ENCODE assay signal across 17 cellular contexts in genomic region chr13:41791056-41791455, GRCh38.
DNase-seq lines count a peak whose midpoint lies in the region; ATAC-seq and TF ChIP-seq lines count a peak whose summit lies in the region.
"Had no signal": no experiment of that assay in that cellular context is flagged by ENCODE, and none has a peak within 500 bp of the region (broad histone marks: within the 10 kb centered on the region; RNA-seq: fewer than 3 reads in every experiment).

No MANE protein-coding gene starts in this region.

- in situ Hi-C loops in mammary epithelial cell (cut with MboI; ENCODE audit: low sequenced_read_pairs in 2 of 2) (no loop called here), GM13976 (cut with MboI; ENCODE audit: low sequenced_read_pairs, unreplicated experiment) (no loop called here)

- H3K27me3 ChIP-seq in mammary epithelial cell (ENCODE audit: insufficient read depth, low read length), result no peaks in the 10 kb centered on the region
- H3K27me3 ChIP-seq in CD8-positive, alpha-beta T cell (ENCODE audit: insufficient read depth, low read length), result no peaks in the 10 kb centered on the region
- H3K27me3 ChIP-seq: BLaER1 had no signal

- POLR2A ChIA-PET in MCF 10A (lab: Yijun Ruan, JAX), result interaction anchor here (0.7 kb wide), 1 partner anchor 10 kb away, joined by 3 read pairs; no protein-coding TSS in a partner anchor
- POLR2A ChIA-PET in CD8-positive, alpha-beta T cell (lab: Charles Lee), result no interaction called here

- no TSS peak for BruUV-seq in MCF 10A (replicated peaks; lab: Mats Ljungman, UMichigan)
- BruUV-seq in mammary epithelial cell (replicated peaks; lab: Mats Ljungman, UMichigan), result no TSS peak

- H3K9ac ChIP-seq in mammary epithelial cell (ENCODE audit: insufficient read depth, low read length), result no peak overlapping the region
- H3K9ac ChIP-seq: BLaER1 had no signal

- CTCF ChIA-PET in MCF 10A (lab: Yijun Ruan, JAX) (no interaction called here), mammary epithelial cell (lab: Charles Lee; ENCODE audit: low non-redundant PET) (no interaction called here)
- CTCF ChIA-PET in CD8-positive, alpha-beta T cell (lab: Charles Lee), result no interaction called here

- H3K4me3 Mint-ChIP-seq in MCF 10A (ENCODE audit: unreplicated experiment) (no peak overlapping the region), chondrocyte (ENCODE audit: unreplicated experiment) (no peak overlapping the region)
- H3K4me3 Mint-ChIP-seq in CD8-positive, alpha-beta T cell, result no peak overlapping the region

- peaks cover 13% of the 10 kb centered on the region for H3K4me1 ChIP-seq in mammary epithelial cell (ENCODE audit: insufficient read depth, low read length)
- no peaks in the 10 kb centered on the region for H3K4me1 ChIP-seq in CD8-positive, alpha-beta T cell (ENCODE audit: insufficient read depth, low read length)

- no peaks in the 10 kb centered on the region for H3K9me3 ChIP-seq in mammary epithelial cell (replicated peaks; ENCODE audit: insufficient read depth, low read length)
- no peaks in the 10 kb centered on the region for H3K9me3 ChIP-seq in CD8-positive, alpha-beta T cell (ENCODE audit: low read length)
- H3K9me3 ChIP-seq: BLaER1 had no signal

- dilution Hi-C loops in mammary epithelial cell (cut with HindIII; ENCODE audit: low sequenced_read_pairs), result no loop called here

- intact Hi-C loops in MCF 10A (cut with micrococcal nuclease), result no loop called here
- intact Hi-C loops in mammary epithelial cell (cut with micrococcal nuclease), result no loop called here
- intact Hi-C loops in CD8-positive, alpha-beta T cell (cut with DNase I, micrococcal nuclease), result no loop called here

- H3K4me1 Mint-ChIP-seq in MCF 10A (ENCODE audit: insufficient read depth, unreplicated experiment), result no peaks in the 10 kb centered on the region
- H3K4me1 Mint-ChIP-seq in CD8-positive, alpha-beta T cell (ENCODE audit: low read depth), result no peaks in the 10 kb centered on the region
- H3K4me1 Mint-ChIP-seq in chondrocyte (ENCODE audit: low read depth), result no peaks in the 10 kb centered on the region

- H3K27ac Mint-ChIP-seq in MCF 10A (ENCODE audit: low read depth, unreplicated experiment) (no peak overlapping the region), chondrocyte (ENCODE audit: unreplicated experiment) (no peak overlapping the region)
- H3K27ac Mint-ChIP-seq in CD8-positive, alpha-beta T cell, result no peak overlapping the region

- ATAC-seq in CD8-positive, alpha-beta T cell, result no peak

- H3K27me3 Mint-ChIP-seq in MCF 10A (ENCODE audit: insufficient read depth, unreplicated experiment) (no peaks in the 10 kb centered on the region), chondrocyte (ENCODE audit: low read depth) (no peaks in the 10 kb centered on the region)
- H3K27me3 Mint-ChIP-seq in CD8-positive, alpha-beta T cell (ENCODE audit: low read depth), result no peaks in the 10 kb centered on the region

- H3K9me3 Mint-ChIP-seq in MCF 10A (ENCODE audit: unreplicated experiment) (no peaks in the 10 kb centered on the region), chondrocyte (ENCODE audit: low read depth) (peaks cover 4% of the 10 kb centered on the region)
- H3K9me3 Mint-ChIP-seq in CD8-positive, alpha-beta T cell, result no peaks in the 10 kb centered on the region

- H3K4me3 ChIP-seq in mammary epithelial cell (replicated peaks in 1 of 3; ENCODE audit: insufficient read depth in 1 of 3, low read depth in 2 of 3, low read length in 3 of 3) (no peak overlapping the region), choroid plexus epithelial cell (ENCODE audit: low read depth, low read length) (no peak overlapping the region)
- H3K4me3 ChIP-seq in CD8-positive, alpha-beta T cell (ENCODE audit: low read depth, low read length), result no peak overlapping the region
- H3K4me3 ChIP-seq: BLaER1 had no signal

- H3K36me3 Mint-ChIP-seq in MCF 10A (ENCODE audit: insufficient read depth, unreplicated experiment), result peaks cover 13% of the 10 kb centered on the region
- peaks cover 24% of the 10 kb centered on the region for H3K36me3 Mint-ChIP-seq in CD8-positive, alpha-beta T cell
- peaks cover 5% of the 10 kb centered on the region for H3K36me3 Mint-ChIP-seq in chondrocyte (ENCODE audit: low read depth)

- no peaks in the 10 kb centered on the region for H4K20me1 ChIP-seq in mammary epithelial cell (ENCODE audit: insufficient read depth, low read length)
- H4K20me1 ChIP-seq: BLaER1 had no signal

- TF ChIP-seq CTCF in MCF 10A (IDR thresholded peaks at IDR 0.05; ENCODE audit: unreplicated experiment) (no peak), mammary epithelial cell (conservative IDR thresholded peaks at IDR 0.05 in 1 of 2, IDR thresholded peaks at IDR 0.05 in 1 of 2; ENCODE audit: extremely low read depth in 1 of 2, insufficient read depth in 1 of 2, low read depth in 1 of 2, low read length in 2 of 2) (no peak), choroid plexus epithelial cell (conservative IDR thresholded peaks at IDR 0.05; ENCODE audit: low read depth, low read length) (no peak), chondrocyte (IDR thresholded peaks at IDR 0.05) (no peak), GM13976 (IDR thresholded peaks at IDR 0.05; ENCODE audit: borderline replicate concordance, control extremely low read depth, extremely low read depth, insufficient read depth, missing control alignments) (no peak)
- TF ChIP-seq CTCF in CD8-positive, alpha-beta T cell (IDR thresholded peaks at IDR 0.05), result no peak

- no peak overlapping the region for H2AFZ ChIP-seq in mammary epithelial cell (ENCODE audit: low read depth, low read length)

- no peak overlapping the region for H3K4me2 ChIP-seq in mammary epithelial cell (ENCODE audit: insufficient read depth, low read depth, low read length)
- H3K4me2 ChIP-seq: BLaER1 had no signal

- H3K36me3 ChIP-seq in mammary epithelial cell (ENCODE audit: insufficient read depth, low read length), result peaks cover 2% of the 10 kb centered on the region
- H3K36me3 ChIP-seq in CD8-positive, alpha-beta T cell (ENCODE audit: insufficient read depth, low read length), result peaks cover 10% of the 10 kb centered on the region
- H3K36me3 ChIP-seq: BLaER1 had no signal

- H3K79me2 ChIP-seq in mammary epithelial cell (ENCODE audit: insufficient read depth, low read length), result no peaks in the 10 kb centered on the region

- DNase-seq in MCF 10A (ENCODE audit: unreplicated experiment) (peak; percentile 4), mammary epithelial cell (no peak), choroid plexus epithelial cell (ENCODE audit: low read depth) (peak; percentile 30), iris pigment epithelial cell (ENCODE audit: low read depth) (peak; percentile 65), chondrocyte (ENCODE audit: low spot score) (no peak), nucleus accumbens (lab: John Stamatoyannopoulos, UW) (no peak), GM13976 (ENCODE audit: low spot score) (no peak)
- DNase-seq in CD8-positive, alpha-beta T cell, result no peak
- DNase-seq: DMS 273 treated with DMSO at 0.1 percent for 48 hours, KBM-7, NCI-H1436, NCI-H2029 treated with DMSO at 0.1 percent for 48 hours, NCI-H748 treated with DMSO at 0.1 percent for 48 hours, OCI-M1, SIG-M5 had no signal

- no peak overlapping the region for H3K27ac ChIP-seq in mammary epithelial cell (ENCODE audit: insufficient read depth, low read depth, low read length)
- H3K27ac ChIP-seq in CD8-positive, alpha-beta T cell (ENCODE audit: low read depth, low read length), result no peak overlapping the region
- H3K27ac ChIP-seq: 22Rv1, BLaER1 had no signal

Comparison
In these comparisons a context has a peak if more than half of its experiments do, and no peak if none do; other contexts are left out.
1. DNase-seq: peak in MCF 10A (single experiment), choroid plexus epithelial cell (single experiment) and iris pigment epithelial cell (single experiment); none in mammary epithelial cell (single experiment), CD8-positive, alpha-beta T cell (0 of 7), chondrocyte (single experiment), nucleus accumbens (0 of 56) and GM13976 (single experiment).